8 cellular contexts compared by ENCODE assay signal in the genomic region with DNA sequence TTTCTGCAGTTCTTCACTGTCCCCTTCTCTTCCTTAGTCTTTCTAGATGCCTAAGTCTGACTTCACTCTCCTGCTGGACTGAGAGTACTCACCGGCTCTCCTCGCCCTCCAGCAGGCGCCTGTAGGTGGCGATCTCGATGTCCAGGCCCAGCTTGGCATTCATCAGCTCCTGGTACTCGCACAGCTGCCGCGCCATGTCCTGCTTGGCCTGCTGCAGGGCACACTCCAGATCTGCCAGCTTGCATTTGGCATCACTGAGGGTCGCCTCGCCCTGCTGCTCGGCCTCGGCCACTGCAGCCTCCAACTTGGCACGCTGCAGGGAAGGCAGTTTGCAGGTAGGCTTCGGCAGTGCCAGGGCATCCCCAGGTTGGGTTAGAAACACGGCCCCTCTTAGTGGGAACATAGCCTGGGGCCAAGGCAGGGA. TPM values are rescaled to one million over a fixed set of nuclear protein-coding genes. Genes with fewer than 3 reads are reported as not detected.
DNase-seq lines count a peak whose midpoint lies in the region; ATAC-seq, FAIRE-seq and TF ChIP-seq lines count a peak whose summit lies in the region.

No MANE protein-coding gene starts in this region.

- H4K5ac ChIP-seq in IMR-90 (ENCODE audit: low read depth, low read length), result no peak overlapping the region

- WGBS in IMR-90 (ENCODE audit: extremely low coverage in 2 of 2, insufficient read length in 1 of 2), 2 experiments, result 56% methylated on average over 5 of the region's 15 CpGs; no CpG with 5 or more reads in 1 of the 2 experiments

- POLR2A ChIA-PET in IMR-90 (lab: Charles Lee; ENCODE audit: unreplicated experiment), result no interaction called here

- H2BK120ac ChIP-seq in IMR-90 (ENCODE audit: low read depth, low read length), result no peak overlapping the region

- no peaks in the 10 kb centered on the region for H3K9me3 Mint-ChIP-seq in Calu3 (ENCODE audit: low read depth, unreplicated experiment)

- no peak overlapping the region for H2AK9ac ChIP-seq in IMR-90 (replicated peaks; ENCODE audit: low read depth, low read length, poor library complexity)

- no peak overlapping the region for H3K27ac Mint-ChIP-seq in Calu3 (ENCODE audit: unreplicated experiment)

- peaks cover 51% of the 10 kb centered on the region for H3K27me3 Mint-ChIP-seq in Calu3 (ENCODE audit: unreplicated experiment)

- H2BK5ac ChIP-seq in IMR-90 (ENCODE audit: low read depth, low read length, poor library complexity, severe bottlenecking), result no peak overlapping the region

- H4K8ac ChIP-seq in IMR-90 (ENCODE audit: low read depth in 2 of 2, low read length in 2 of 2), result no peak overlapping the region

- ATAC-seq in IMR-90 (ENCODE audit: low read depth) (peak; percentile 67), left colon (peak; percentile 55)

- no peaks in the 10 kb centered on the region for H3K4me1 Mint-ChIP-seq in Calu3 (ENCODE audit: low read depth, unreplicated experiment)

- intact Hi-C loops in Calu3 (cut with micrococcal nuclease; ENCODE audit: unreplicated experiment), result no loop called here
- intact Hi-C loops in IMR-90 (cut with micrococcal nuclease), result no loop called here
- intact Hi-C loops in left colon (cut with DNase I, micrococcal nuclease), result no loop called here

- H3K27ac ChIP-seq in IMR-90 (ENCODE audit: insufficient read depth, low read length), result no peak overlapping the region

- H3K9me3 ChIP-seq in IMR-90 (ENCODE audit: control insufficient read depth, insufficient read depth, low read length), result no peaks in the 10 kb centered on the region

- TF ChIP-seq CTCF in Calu3 (IDR thresholded peaks at IDR 0.05; ENCODE audit: unreplicated experiment) (no peak), IMR-90 (conservative IDR thresholded peaks at IDR 0.05; ENCODE audit: low read depth, low read length) (peak; percentile 40)

- H4K91ac ChIP-seq in IMR-90 (ENCODE audit: insufficient read depth, low read depth, low read length), result no peak overlapping the region

- H3K4me3 ChIP-seq in IMR-90 (ENCODE audit: insufficient read depth, low read depth, low read length), result no peak overlapping the region

- H3K9me1 ChIP-seq in IMR-90 (ENCODE audit: insufficient read depth, low read length), result no peaks in the 10 kb centered on the region

- no peak overlapping the region for H3K4me3 Mint-ChIP-seq in Calu3 (ENCODE audit: low read depth, unreplicated experiment)

- peaks cover 56% of the 10 kb centered on the region for H3K27me3 ChIP-seq in IMR-90 (ENCODE audit: control insufficient read depth, insufficient read depth, low read length)

- BruUV-seq in Calu3 (replicated peaks; lab: Mats Ljungman, UMichigan) (no TSS peak), IMR-90 (replicated peaks; lab: Mats Ljungman, UMichigan) (no TSS peak)

- H2BK15ac ChIP-seq in IMR-90 (ENCODE audit: low read depth, low read length), result no peak overlapping the region

- no peak overlapping the region for H3K56ac ChIP-seq in IMR-90 (ENCODE audit: extremely low read depth, insufficient read depth, low read length)

- H3K14ac ChIP-seq in IMR-90 (replicated peaks; ENCODE audit: low read depth, low read length), result no peak overlapping the region

- CTCF ChIA-PET in Calu3 (lab: Charles Lee), result interaction anchor here (1.0 to 1.3 kb wide), 4 partner anchors 226 to 499 kb away, joined by 3 to 6 read pairs (median 4); no protein-coding TSS in a partner anchor
- CTCF ChIA-PET in IMR-90 (lab: Yijun Ruan, JAX), result interaction anchor here (0.7 to 1.0 kb wide), 2 partner anchors 12 to 495 kb away, joined by 3 read pairs; no protein-coding TSS in a partner anchor

- H3K23ac ChIP-seq in IMR-90 (ENCODE audit: low read depth, low read length), result no peak overlapping the region

- DNase-seq in Calu3 (peak; percentile 50), IMR-90 (no peak), astrocyte of the hippocampus (ENCODE audit: low read depth, low spot score) (peak; percentile 49), left colon (peak in 1 of 2 donors; percentile 50), GM19239 (ENCODE audit: insufficient read length, low spot score) (no peak), SIG-M5 treated with dmso at 0.1 percent for 504 hours (lab: John Stamatoyannopoulos, UW; ENCODE audit: unreplicated experiment) (no peak), NCI-H2107 (lab: John Stamatoyannopoulos, UW) (no peak)
- DNase-seq in activated CD4-positive, CD25-positive, alpha-beta regulatory T cell treated with anti-CD3 and anti-CD28 coated beads, Interleukin-2, amount 50 U/mL, for 72 hours, result no peak

- no peaks in the 10 kb centered on the region for H3K36me3 ChIP-seq in IMR-90 (ENCODE audit: control insufficient read depth, insufficient read depth, low read length)

- no peak overlapping the region for H2AFZ ChIP-seq in IMR-90 (replicated peaks; ENCODE audit: low read length, poor library complexity)

- FAIRE-seq in GM19239 (lab: Jason Lieb, UNC), result no peak

- H3K4me2 ChIP-seq in IMR-90 (ENCODE audit: low read depth, low read length), result no peak overlapping the region

- TF ChIP-seq POLR2A in IMR-90 (IDR thresholded peaks at IDR 0.05; ENCODE audit: low read depth, low read length), result no peak

- H3K36me3 Mint-ChIP-seq in Calu3 (ENCODE audit: insufficient read depth, unreplicated experiment), result no peaks in the 10 kb centered on the region

- H3K18ac ChIP-seq in IMR-90 (ENCODE audit: low read depth, low read length), result no peak overlapping the region

- no peaks in the 10 kb centered on the region for H3K4me1 ChIP-seq in IMR-90 (ENCODE audit: control insufficient read depth, insufficient read depth, low read length)

- H2BK20ac ChIP-seq in IMR-90 (ENCODE audit: low read depth, low read length), result no peak overlapping the region

- H2AK5ac ChIP-seq in IMR-90 (ENCODE audit: low read depth, low read length), result no peak overlapping the region

- H3K9ac ChIP-seq in IMR-90 (ENCODE audit: low read depth, low read length), result no peak overlapping the region

- no peaks in the 10 kb centered on the region for H3K79me1 ChIP-seq in IMR-90 (ENCODE audit: low read depth in 1 of 2, low read length in 2 of 2)

- dilution Hi-C loops in IMR-90 (cut with HindIII; ENCODE audit: low sequenced_read_pairs, unreplicated experiment), result no loop called here

- H3K4ac ChIP-seq in IMR-90 (ENCODE audit: low read depth, low read length), result no peak overlapping the region

- H4K20me1 ChIP-seq in IMR-90 (ENCODE audit: insufficient read depth, low read length), result no peaks in the 10 kb centered on the region

- in situ Hi-C loops in IMR-90 (cut with MboI; ENCODE audit: low sequenced_read_pairs), result no loop called here

- peak; percentile 30; the same call in 1 of the 2 replicates for TF ChIP-seq RAD21 in IMR-90 (IDR thresholded peaks at IDR 0.05; ENCODE audit: low read length)

TF ChIP-seq in IMR-90, 13 proteins besides CTCF, POLR2A, EP300 and RAD21:
- TF ChIP-seq USF2 (IDR thresholded peaks at IDR 0.05; ENCODE audit: low read depth, low read length), result no peak
- peak; percentile 22; the same call in 1 of the 2 replicates for TF ChIP-seq SMC3 (IDR thresholded peaks at IDR 0.05; ENCODE audit: low read depth, low read length)
- no peak for TF ChIP-seq MXI1 (IDR thresholded peaks at IDR 0.05; ENCODE audit: borderline replicate concordance, low read depth, low read length)
- TF ChIP-seq RFX5 (IDR thresholded peaks at IDR 0.05; ENCODE audit: low read depth, low read length), result no peak
- no peak for TF ChIP-seq RCOR1 (IDR thresholded peaks at IDR 0.05; ENCODE audit: insufficient replicate concordance, low read length)
- TF ChIP-seq BHLHE40 (IDR thresholded peaks at IDR 0.05; ENCODE audit: low read depth, low read length), result no peak
- TF ChIP-seq CEBPB (IDR thresholded peaks at IDR 0.05; ENCODE audit: low read depth, low read length), result no peak
TF ChIP-seq in IMR-90: peak in this region for 1.

RNA-seq across cellular contexts. Expression of gene KRT84, which starts 5.2 kb away (rescaled TPM):
- not detected in 2 replicates for total RNA-seq in Calu3 (2022)
- total RNA-seq in IMR-90 (2012; rRNA removed), result not detected in 2 replicates
- polyA plus RNA-seq in IMR-90 (2012; rRNA removed), result not detected in 2 replicates
- not detected in 2 replicates for polyA plus RNA-seq in IMR-90 (2012; cell fraction: cytosol; rRNA removed)
- polyA plus RNA-seq in IMR-90 (2012; cell fraction: nucleus; rRNA removed; ENCODE audit: low replicate concordance), result not detected in 2 replicates
- total RNA-seq in left colon, result not detected

RNA-seq across cellular contexts. Expression of gene KRT85, which starts 13.0 kb away (rescaled TPM):
- total RNA-seq in Calu3 (2022) (not detected in 2 replicates), IMR-90 (2012; rRNA removed) (not detected in 2 replicates), left colon (not detected)
- not detected in 2 replicates for polyA plus RNA-seq in IMR-90 (2012; rRNA removed)
- polyA plus RNA-seq in IMR-90 (2012; cell fraction: cytosol; rRNA removed), result not detected in 2 replicates
- not detected in 2 replicates for polyA plus RNA-seq in IMR-90 (2012; cell fraction: nucleus; rRNA removed; ENCODE audit: low replicate concordance)

RNA-seq across cellular contexts. Expression of gene KRT82, which starts 25.9 kb away (rescaled TPM):
- total RNA-seq in Calu3 (2022) (not detected in 2 replicates), IMR-90 (2012; rRNA removed) (not detected in 2 replicates), left colon (not detected)
- polyA plus RNA-seq in IMR-90 (2012; rRNA removed), result not detected in 2 replicates
- not detected in 2 replicates for polyA plus RNA-seq in IMR-90 (2012; cell fraction: cytosol; rRNA removed)
- polyA plus RNA-seq in IMR-90 (2012; cell fraction: nucleus; rRNA removed; ENCODE audit: low replicate concordance), result not detected in 2 replicates

RNA-seq across cellular contexts. Expression of gene KRT75, which starts 53.9 kb away (rescaled TPM):
- total RNA-seq in Calu3 (2022) (not detected in 2 replicates), IMR-90 (2012; rRNA removed) (not detected in 2 replicates), left colon (not detected)
- not detected in 2 replicates for polyA plus RNA-seq in IMR-90 (2012; rRNA removed)
- not detected in 2 replicates for polyA plus RNA-seq in IMR-90 (2012; cell fraction: cytosol; rRNA removed)
- polyA plus RNA-seq in IMR-90 (2012; cell fraction: nucleus; rRNA removed; ENCODE audit: low replicate concordance), result not detected in 2 replicates

RNA-seq across cellular contexts. Expression of gene KRT83, which starts 59.1 kb away (rescaled TPM):
- not detected in 2 replicates for total RNA-seq in Calu3 (2022)
- total RNA-seq in IMR-90 (2012; rRNA removed), result not detected in 2 replicates
- polyA plus RNA-seq in IMR-90 (2012; rRNA removed), result not detected in 2 replicates
- not detected in 2 replicates for polyA plus RNA-seq in IMR-90 (2012; cell fraction: cytosol; rRNA removed)
- polyA plus RNA-seq in IMR-90 (2012; cell fraction: nucleus; rRNA removed; ENCODE audit: low replicate concordance), result not detected in 2 replicates
- total RNA-seq in left colon, result not detected

Comparison
In these comparisons a context has a peak if more than half of its experiments do, and no peak if none do; other contexts are left out.
1. DNase-seq: peak in Calu3 (single experiment) and astrocyte of the hippocampus (single experiment); none in IMR-90 (single experiment), GM19239 (single experiment), activated CD4-positive, CD25-positive, alpha-beta regulatory T cell treated with anti-CD3 and anti-CD28 coated beads, Interleukin-2, amount 50 U/mL, for 72 hours (single experiment), SIG-M5 treated with dmso at 0.1 percent for 504 hours (single experiment) and NCI-H2107 (single experiment).